18 cellular contexts compared by ENCODE assay signal in the genomic region with DNA sequence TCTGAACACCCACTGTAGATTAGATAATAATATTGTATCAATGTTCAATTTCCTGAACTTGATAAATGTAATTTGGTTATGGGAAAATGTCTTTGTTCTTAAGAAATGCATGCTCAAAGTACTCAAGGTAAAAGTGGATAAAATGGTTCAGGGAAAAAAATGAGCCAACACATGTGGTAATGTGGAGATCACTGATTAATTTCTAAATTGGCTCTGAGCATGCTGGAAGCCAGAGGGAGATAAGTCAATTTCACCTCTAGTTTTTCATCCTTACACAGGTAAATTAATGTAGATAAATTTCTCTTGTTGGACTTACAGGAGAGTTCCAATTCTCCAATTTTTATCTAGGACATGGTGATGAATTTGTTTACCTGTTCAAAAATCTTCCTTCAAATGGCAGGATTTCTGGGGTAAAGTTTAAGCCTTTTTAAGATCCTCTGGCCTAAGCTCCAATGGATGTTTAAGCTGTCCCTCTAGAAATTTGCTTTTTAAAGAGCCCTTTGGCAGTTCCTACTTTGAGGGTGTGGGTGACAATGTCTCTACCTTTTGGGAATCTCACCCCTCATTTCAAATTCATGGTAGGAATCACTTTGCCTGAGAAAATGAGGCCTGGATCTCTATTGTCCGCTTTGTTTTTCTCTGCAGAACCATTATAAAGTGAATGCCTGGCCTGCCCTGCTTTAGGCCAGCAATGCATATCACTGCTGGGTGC. TPM values are rescaled to one million over a fixed set of nuclear protein-coding genes. Genes with fewer than 3 reads are reported as not detected.
A peak's percentile ranks its signal among the peaks of the same experiment; 100 is the strongest.
DNase-seq lines count a peak whose midpoint lies in the region; ATAC-seq, FAIRE-seq and TF ChIP-seq lines count a peak whose summit lies in the region.
"Had no signal": no experiment of that assay in that cellular context is flagged by ENCODE, and none has a peak within 500 bp of the region (broad histone marks: within the 10 kb centered on the region; RNA-seq: fewer than 3 reads in every experiment).

No MANE protein-coding gene starts in this region.

- no peaks in the 10 kb centered on the region for H3K79me1 ChIP-seq in H9 (ENCODE audit: insufficient read depth, low read depth, low read length, poor library complexity, severe bottlenecking)

- no peak for FAIRE-seq in A549 (lab: Jason Lieb, UNC)
- FAIRE-seq: GM12878 had no signal

- no peaks in the 10 kb centered on the region for H4K20me1 ChIP-seq in H9 (ENCODE audit: control insufficient read depth, insufficient read depth, insufficient read length)

- H2BK12ac ChIP-seq in H9 (ENCODE audit: insufficient read length, low read depth, low read length): no peak overlapping the region

- no peak overlapping the region for H3K4ac ChIP-seq in H9 (ENCODE audit: low read depth, low read length)

- H3K4me3 ChIP-seq in A549 (no peak overlapping the region), iPS-15b (ENCODE audit: low read depth, low read length) (peak overlapping the region; percentile 3)
- H3K4me3 ChIP-seq: GM12878, HAP-1 had no signal

- no peaks in the 10 kb centered on the region for H3K79me2 ChIP-seq in H9 (ENCODE audit: insufficient read depth, low read length)

- peak overlapping the region; percentile 65 to 98 (median 83) for H3K27ac Mint-ChIP-seq in H9
- H3K27ac Mint-ChIP-seq in WTC11: peak overlapping the region; percentile 97
- no peak overlapping the region for H3K27ac Mint-ChIP-seq in activated T-helper 1 cell treated with anti-CD3 and anti-CD28 coated beads, Interleukin-12 subunit alpha, Interleukin-12 subunit beta, Interleukin-2, Interleukin-4 antibody, amounts not matched to agents 30 ng/mL and 10 ng/mL and 1 ng/mL, durations not matched to agents 14 hours and 24 hours and 36 hours
- H3K27ac Mint-ChIP-seq: CD4-positive, alpha-beta memory T cell had no signal

- H4K8ac ChIP-seq in H9 (replicated peaks; ENCODE audit: insufficient read length, low read depth, low read length): no peak overlapping the region

- H4K5ac ChIP-seq in H9 (ENCODE audit: insufficient read length, low read depth, low read length): no peak overlapping the region

- H3K4me1 Mint-ChIP-seq in H9: peaks cover 71 to 72% of the 10 kb centered on the region in 2 experiments
- H3K4me1 Mint-ChIP-seq in WTC11: peaks cover 84% of the 10 kb centered on the region
- H3K4me1 Mint-ChIP-seq in activated T-helper 1 cell treated with anti-CD3 and anti-CD28 coated beads, Interleukin-12 subunit alpha, Interleukin-12 subunit beta, Interleukin-2, Interleukin-4 antibody, amounts not matched to agents 30 ng/mL and 10 ng/mL and 1 ng/mL, durations not matched to agents 14 hours and 24 hours and 36 hours (ENCODE audit: low read depth): no peaks in the 10 kb centered on the region
- H3K4me1 Mint-ChIP-seq: CD4-positive, alpha-beta memory T cell had no signal

- H3K9me3 Mint-ChIP-seq in H9: no peaks in the 10 kb centered on the region; a peak in 1 of 5 replicates
- H3K9me3 Mint-ChIP-seq in WTC11: no peaks in the 10 kb centered on the region
- no peaks in the 10 kb centered on the region for H3K9me3 Mint-ChIP-seq in activated T-helper 1 cell treated with anti-CD3 and anti-CD28 coated beads, Interleukin-12 subunit alpha, Interleukin-12 subunit beta, Interleukin-2, Interleukin-4 antibody, amounts not matched to agents 30 ng/mL and 10 ng/mL and 1 ng/mL, durations not matched to agents 14 hours and 24 hours and 36 hours
- H3K9me3 Mint-ChIP-seq: CD4-positive, alpha-beta memory T cell had no signal

- H3K4me1 ChIP-seq in A549 (peaks cover 33% of the 10 kb centered on the region), H9 (ENCODE audit: insufficient read depth, low read length) (peaks cover 14% of the 10 kb centered on the region; the same call in 1 of the 2 replicates), iPS-15b (ENCODE audit: control insufficient read depth, insufficient read depth, low read length) (peaks cover 39% of the 10 kb centered on the region)

- no peak for TF ChIP-seq POLR2A in A549 (IDR thresholded peaks at IDR 0.05; ENCODE audit: low read length)

- no peak for ATAC-seq in A549
- peak; percentile 53 for ATAC-seq in WTC11
- ATAC-seq in GM21390 (IDR thresholded peaks at IDR 0.05; ENCODE audit: unreplicated experiment): no peak
- ATAC-seq in GM21576 (IDR thresholded peaks at IDR 0.05; ENCODE audit: unreplicated experiment): no peak
- ATAC-seq: GM12878 had no signal

- H2AFZ ChIP-seq in H9 (ENCODE audit: low read length): no peak overlapping the region

- TF ChIP-seq RAD21 in A549 (conservative IDR thresholded peaks at IDR 0.05 in 1 of 2, IDR thresholded peaks at IDR 0.05 in 1 of 2): no peak

- TF ChIP-seq EP300 in A549 (IDR thresholded peaks at IDR 0.05): no peak

- H3K18ac ChIP-seq in H9 (ENCODE audit: insufficient read length, low read depth, low read length): no peak overlapping the region

- H3K36me3 Mint-ChIP-seq in H9 (ENCODE audit: insufficient read depth in 1 of 3, low read depth in 3 of 3) (no peaks in the 10 kb centered on the region), WTC11 (no peaks in the 10 kb centered on the region)
- no peaks in the 10 kb centered on the region for H3K36me3 Mint-ChIP-seq in activated T-helper 1 cell treated with anti-CD3 and anti-CD28 coated beads, Interleukin-12 subunit alpha, Interleukin-12 subunit beta, Interleukin-2, Interleukin-4 antibody, amounts not matched to agents 30 ng/mL and 10 ng/mL and 1 ng/mL, durations not matched to agents 14 hours and 24 hours and 36 hours (ENCODE audit: low read depth)
- H3K36me3 Mint-ChIP-seq: CD4-positive, alpha-beta memory T cell had no signal

- no peaks in the 10 kb centered on the region for H3K23me2 ChIP-seq in H9 (ENCODE audit: insufficient read length, low read depth, low read length, poor library complexity, severe bottlenecking)

- intact Hi-C loops in activated T-helper 1 cell treated with anti-CD3 and anti-CD28 coated beads, Interleukin-12 subunit alpha, Interleukin-12 subunit beta, Interleukin-2, Interleukin-4 antibody, amounts not matched to agents 30 ng/mL and 10 ng/mL and 1 ng/mL, durations not matched to agents 14 hours and 24 hours and 36 hours (cut with micrococcal nuclease): no loop called here

- POLR2A ChIA-PET in A549 (lab: Yijun Ruan, JAX) (no interaction called here), WTC11 (lab: Charles Lee) (interaction anchor here (0.5 to 1.5 kb wide), 3 partner anchors 11 to 67 kb away, joined by 3 to 4 read pairs (median 3); no protein-coding TSS in a partner anchor)

- peak overlapping the region; percentile 18 to 57; a peak in 4 of 5 replicates for H3K4me3 Mint-ChIP-seq in H9
- H3K4me3 Mint-ChIP-seq in WTC11: peak overlapping the region; percentile 21
- H3K4me3 Mint-ChIP-seq in activated T-helper 1 cell treated with anti-CD3 and anti-CD28 coated beads, Interleukin-12 subunit alpha, Interleukin-12 subunit beta, Interleukin-2, Interleukin-4 antibody, amounts not matched to agents 30 ng/mL and 10 ng/mL and 1 ng/mL, durations not matched to agents 14 hours and 24 hours and 36 hours: no peak overlapping the region
- H3K4me3 Mint-ChIP-seq: CD4-positive, alpha-beta memory T cell had no signal

- H3K14ac ChIP-seq in H9 (ENCODE audit: insufficient read depth, low read length): no peak overlapping the region

- H3K27ac ChIP-seq in A549 (peak overlapping the region; percentile 26 to 67; a peak in 5 of 6 replicates), H9 (ENCODE audit: insufficient read length, low read depth, low read length) (peak overlapping the region; percentile 98)
- H3K27ac ChIP-seq: HL-60 had no signal

- H3K23ac ChIP-seq in H9 (ENCODE audit: insufficient read length, low read depth, low read length): no peak overlapping the region

- 100% methylated on average over 1 of the region's 1 CpG for WGBS in A549 (ENCODE audit: missing lambda C conversion rate)
- no CpG with 5 or more reads among the region's 1 CpG for WGBS in H9 (ENCODE audit: extremely low coverage, insufficient read length, low lambda C conversion rate)

- no peaks in the 10 kb centered on the region for H3K36me3 ChIP-seq in iPS-15b (ENCODE audit: control insufficient read depth, insufficient read depth, low read length)
- H3K36me3 ChIP-seq: HAP-1 had no signal

- no peak overlapping the region for H2BK20ac ChIP-seq in H9 (ENCODE audit: low read depth, low read length, poor library complexity, severe bottlenecking)

- no peak overlapping the region for H4K91ac ChIP-seq in H9 (ENCODE audit: insufficient read length, low read depth, low read length)

- H3K9me3 ChIP-seq in A549 (no peaks in the 10 kb centered on the region), H9 (ENCODE audit: control insufficient read depth, low read depth, low read length) (no peaks in the 10 kb centered on the region), iPS-15b (ENCODE audit: control insufficient read depth, insufficient read depth, low read length) (no peaks in the 10 kb centered on the region)
- H3K9me3 ChIP-seq: HAP-1 had no signal

- no peak overlapping the region for H3K4me2 ChIP-seq in A549
- peak overlapping the region; percentile 20 for H3K4me2 ChIP-seq in H9 (ENCODE audit: insufficient read depth, insufficient read length, low read length)

- H2BK15ac ChIP-seq in H9 (ENCODE audit: low read depth, low read length): no peak overlapping the region

- H3K27me3 ChIP-seq in H9 (ENCODE audit: insufficient read depth, low read length) (no peaks in the 10 kb centered on the region), iPS-15b (ENCODE audit: control insufficient read depth, insufficient read depth, low read length) (no peaks in the 10 kb centered on the region)

- DNase-seq in A549 (ENCODE audit: low read depth in 1 of 2, low spot score in 1 of 2): no peak
- DNase-seq in H9: peak; percentile 69
- DNase-seq in WTC11 (ENCODE audit: low spot score): no peak
- DNase-seq in NCI-H2171 treated with DMSO at 0.1 percent for 48 hours (lab: John Stamatoyannopoulos, UW): no peak
- DNase-seq in activated T-helper 1 cell treated with anti-CD3 and anti-CD28 coated beads, Interleukin-12 subunit alpha, Interleukin-12 subunit beta, Interleukin-2, Interleukin-4 antibody, amounts not matched to agents 30 ng/mL and 10 ng/mL and 1 ng/mL, durations not matched to agents 14 hours and 24 hours and 36 hours (ENCODE audit: low spot score): no peak
- DNase-seq: Calu3; CD4-positive, alpha-beta memory T cell; EL; KBM-7; NCI-H1694 treated with DMSO at 0.1 percent for 48 hours; NCI-H226; NCI-H524 had no signal

- H2BK120ac ChIP-seq in H9 (ENCODE audit: low read depth, low read length, poor library complexity, severe bottlenecking): no peak overlapping the region

- H3K56ac ChIP-seq in H9 (ENCODE audit: insufficient read length, low read depth, low read length): no peak overlapping the region

- H3K9ac ChIP-seq in H9 (ENCODE audit: extremely low read depth, insufficient read length, low read length) (peak overlapping the region; percentile 2), iPS-15b (ENCODE audit: low read depth, low read length) (peak overlapping the region; percentile 79)

- CTCF ChIA-PET in A549 (lab: Yijun Ruan, JAX): interaction anchor here (1.2 kb wide), 1 partner anchor 27 kb away, joined by 3 read pairs; no protein-coding TSS in a partner anchor
- CTCF ChIA-PET in WTC11 (lab: Charles Lee): interaction anchor here (0.8 to 1.6 kb wide), 2 partner anchors 27 to 39 kb away, joined by 4 to 5 read pairs; no protein-coding TSS in a partner anchor

- H3K27me3 Mint-ChIP-seq in H9 (ENCODE audit: low read depth) (no peaks in the 10 kb centered on the region; the same call in 1 of the 2 replicates), WTC11 (ENCODE audit: low read depth) (no peaks in the 10 kb centered on the region)
- H3K27me3 Mint-ChIP-seq in activated T-helper 1 cell treated with anti-CD3 and anti-CD28 coated beads, Interleukin-12 subunit alpha, Interleukin-12 subunit beta, Interleukin-2, Interleukin-4 antibody, amounts not matched to agents 30 ng/mL and 10 ng/mL and 1 ng/mL, durations not matched to agents 14 hours and 24 hours and 36 hours (ENCODE audit: insufficient read depth): no peaks in the 10 kb centered on the region
- H3K27me3 Mint-ChIP-seq: CD4-positive, alpha-beta memory T cell had no signal

- no peak overlapping the region for H2AK5ac ChIP-seq in H9 (ENCODE audit: insufficient read length, low read length)

- no peak overlapping the region for H3T11ph ChIP-seq in H9 (ENCODE audit: low read length)

- TF ChIP-seq CTCF in A549 (IDR thresholded peaks at IDR 0.05) (no peak), H9 (conservative IDR thresholded peaks at IDR 0.05) (no peak), WTC11 (IDR thresholded peaks at IDR 0.05) (no peak)

- H2BK5ac ChIP-seq in H9 (ENCODE audit: insufficient read length, low read length): no peak overlapping the region

RNA-seq across cellular contexts. Expression of a gene that starts 8.2 kb away (rescaled TPM):
- polyA plus RNA-seq in A549 (2011; rRNA removed) (74.1 and 86.3 TPM in 2 replicates), A549 (2017; fragmentation: RNase III; extraction: RNeasy Plus Mini Kit Qiagen cat#74134 plus additional on column Dnase treatment) (50.6 to 55.7 TPM (median 53.3 TPM) in 3 replicates)
- 41.4 and 51.8 TPM in 2 replicates for polyA plus RNA-seq in A549 (2012; cell fraction: cytosol; rRNA removed)
- 22.3 and 28.8 TPM in 2 replicates for polyA plus RNA-seq in A549 (2012; cell fraction: nucleus; rRNA removed)
- polyA minus RNA-seq in A549 (2011; rRNA and poly(A)+ RNA removed): 22.5 and 28.8 TPM in 2 replicates
- total RNA-seq in H9 (2021) (65.0 and 66.1 TPM in 2 replicates), WTC11 (2021) (41.8 to 42.4 TPM (median 42.3 TPM) in 3 replicates)
- total RNA-seq in activated T-helper 1 cell treated with anti-CD3 and anti-CD28 coated beads, Interleukin-12 subunit alpha, Interleukin-12 subunit beta, Interleukin-2, Interleukin-4 antibody, amounts not matched to agents 30 ng/mL and 10 ng/mL and 1 ng/mL, durations not matched to agents 14 hours and 24 hours and 36 hours: 41.3 and 43.0 TPM in 2 replicates

RNA-seq across cellular contexts. Expression of a gene that starts 10.7 kb away (rescaled TPM):
- polyA plus RNA-seq in A549 (2011; rRNA removed) (5.2 and 6.2 TPM in 2 replicates), A549 (2017; fragmentation: RNase III; extraction: RNeasy Plus Mini Kit Qiagen cat#74134 plus additional on column Dnase treatment) (9.5 to 11.3 TPM (median 10.1 TPM) in 3 replicates)
- polyA plus RNA-seq in A549 (2012; cell fraction: cytosol; rRNA removed): 9.4 and 12.2 TPM in 2 replicates
- 29.6 and 31.6 TPM in 2 replicates for polyA plus RNA-seq in A549 (2012; cell fraction: nucleus; rRNA removed)
- polyA minus RNA-seq in A549 (2011; rRNA and poly(A)+ RNA removed): 5.5 and 6.0 TPM in 2 replicates
- total RNA-seq in H9 (2021) (980 and 996 TPM in 2 replicates), WTC11 (2021) (638 to 682 TPM (median 641 TPM) in 3 replicates)
- total RNA-seq in activated T-helper 1 cell treated with anti-CD3 and anti-CD28 coated beads, Interleukin-12 subunit alpha, Interleukin-12 subunit beta, Interleukin-2, Interleukin-4 antibody, amounts not matched to agents 30 ng/mL and 10 ng/mL and 1 ng/mL, durations not matched to agents 14 hours and 24 hours and 36 hours: 0.75 and 0.93 TPM in 2 replicates

Comparison
In these comparisons a context has a peak if more than half of its experiments do, and no peak if none do; other contexts are left out.
1. RNA of a gene that starts 10.7 kb away (total RNA-seq): 980 to 996 TPM in H9 and 638 to 682 TPM in WTC11; 0.75 to 0.93 TPM in activated T-helper 1 cell treated with anti-CD3 and anti-CD28 coated beads, Interleukin-12 subunit alpha, Interleukin-12 subunit beta, Interleukin-2, Interleukin-4 antibody, amounts not matched to agents 30 ng/mL and 10 ng/mL and 1 ng/mL, durations not matched to agents 14 hours and 24 hours and 36 hours; every median in the first group is over 100 times any median in the second.